9 cellular contexts compared by ENCODE assay signal in the genomic region with DNA sequence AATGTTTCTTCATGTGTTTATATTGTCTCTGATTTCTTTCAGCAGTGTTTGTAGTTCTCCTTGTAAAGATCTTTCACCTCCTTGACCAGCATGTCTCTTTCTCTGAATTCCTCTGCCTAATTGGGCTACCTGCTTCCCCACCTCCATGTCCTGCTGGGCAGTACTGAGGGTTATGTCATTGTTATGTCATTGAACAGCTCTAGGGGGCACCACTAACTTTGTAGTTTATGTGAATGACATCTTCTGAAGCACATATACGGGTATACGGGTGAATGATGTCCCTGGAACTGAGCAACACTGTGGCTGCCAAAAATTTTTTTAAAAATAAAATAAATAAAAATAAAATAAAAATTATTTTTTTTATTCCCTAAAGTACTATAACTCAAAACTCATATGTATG. TPM values are rescaled to one million over a fixed set of nuclear protein-coding genes. Genes with fewer than 3 reads are reported as not detected.
DNase-seq lines count a peak whose midpoint lies in the region; ATAC-seq and TF ChIP-seq lines count a peak whose summit lies in the region.
"Had no signal": no experiment of that assay in that cellular context is flagged by ENCODE, and none has a peak within 500 bp of the region (broad histone marks: within the 10 kb centered on the region; RNA-seq: fewer than 3 reads in every experiment).

No MANE protein-coding gene starts in this region.

- H3K27me3 ChIP-seq in Panc1 (ENCODE audit: control insufficient read depth, insufficient read depth, low read length): no peaks in the 10 kb centered on the region
- peaks cover 4% of the 10 kb centered on the region; the same call in 1 of the 2 replicates for H3K27me3 ChIP-seq in MG63

- DNase-seq in G401 (ENCODE audit: low spot score) (peak; percentile 39), HCEC 1CT (peak; percentile 13), Panc1 (ENCODE audit: low read depth, low spot score) (no peak), left lobe of liver (ENCODE audit: low spot score) (no peak), 8988T (no peak), T-helper 17 cell (no peak), MG63 (no peak)
- DNase-seq: activated T-cell treated with anti-CD3 and anti-CD28 coated beads, Interleukin-2, amount 50 U/mL, for 4 hours had no signal

- H3K4me1 Mint-ChIP-seq in T-helper 17 cell: no peaks in the 10 kb centered on the region

- POLR2A ChIA-PET in Panc1 (lab: Charles Lee): no interaction called here

- TF ChIP-seq CTCF in Panc1 (IDR thresholded peaks at IDR 0.05): peak; percentile 25; the same call in 1 of the 2 replicates

- H3K36me3 Mint-ChIP-seq in T-helper 17 cell (ENCODE audit: low read depth): no peaks in the 10 kb centered on the region

- H3K27ac ChIP-seq in Panc1 (ENCODE audit: low read length): no peak overlapping the region

- BruUV-seq in Panc1 (replicated peaks; lab: Mats Ljungman, UMichigan): no TSS peak

- ATAC-seq in Panc1: no peak
- peak; percentile 80 for ATAC-seq in left lobe of liver
- ATAC-seq in T-helper 17 cell: no peak
- ATAC-seq in HG02973 (IDR thresholded peaks at IDR 0.05; ENCODE audit: unreplicated experiment): no peak
- ATAC-seq: activated T-cell treated with anti-CD3 and anti-CD28 coated beads, Interleukin-2, amount 50 U/mL, for 4 hours had no signal

- no peak overlapping the region for H3K27ac Mint-ChIP-seq in T-helper 17 cell

- no peaks in the 10 kb centered on the region for H3K4me1 ChIP-seq in Panc1 (ENCODE audit: control insufficient read depth, insufficient read depth, low read length)

- H3K36me3 ChIP-seq in Panc1 (ENCODE audit: control insufficient read depth, insufficient read depth, low read length) (no peaks in the 10 kb centered on the region), MG63 (no peaks in the 10 kb centered on the region)

- H3K9me3 ChIP-seq in Panc1 (ENCODE audit: control insufficient read depth, insufficient read depth, low read depth, low read length) (no peaks in the 10 kb centered on the region), T-helper 17 cell (ENCODE audit: control insufficient read depth, low read length, poor library complexity, severe bottlenecking) (no peaks in the 10 kb centered on the region), MG63 (no peaks in the 10 kb centered on the region)

- intact Hi-C loops in Panc1 (cut with micrococcal nuclease; ENCODE audit: unreplicated experiment): no loop called here

- H3K27me3 Mint-ChIP-seq in T-helper 17 cell: no peaks in the 10 kb centered on the region

- H3K4me3 Mint-ChIP-seq in T-helper 17 cell: no peak overlapping the region
- H3K4me3 Mint-ChIP-seq: activated T-cell treated with anti-CD3 and anti-CD28 coated beads, Interleukin-2, amount 50 U/mL, for 4 hours had no signal

- H3K4me3 ChIP-seq in Panc1 (ENCODE audit: low read depth in 2 of 2, low read length in 2 of 2) (no peak overlapping the region), MG63 (no peak overlapping the region)

- in situ Hi-C loops in G401 (cut with HindIII; ENCODE audit: low sequenced_read_pairs): no loop called here
- in situ Hi-C loops in Panc1 (cut with HindIII; ENCODE audit: low pct_unique_long_range_greater_than_20kb, low sequenced_read_pairs): no loop called here

- CTCF ChIA-PET in Panc1 (lab: Charles Lee): no interaction called here

RNA-seq across cellular contexts. Expression of gene SNCAIP, which starts 16.9 kb away (rescaled TPM):
- not detected in 2 replicates for total RNA-seq in G401 (2014; rRNA removed; shearing (Covaris generic))
- total RNA-seq in Panc1 (2021; ENCODE audit: unreplicated experiment): not detected
- polyA plus RNA-seq in Panc1 (2012; ENCODE audit: insufficient read length): not detected
- total RNA-seq in left lobe of liver: 0.23 TPM
- total RNA-seq in T-helper 17 cell: not detected
- total RNA-seq in MG63 (2014; rRNA removed; shearing (Covaris generic); ENCODE audit: low replicate concordance): not detected in 2 replicates
- total RNA-seq: activated T-cell treated with anti-CD3 and anti-CD28 coated beads, Interleukin-2, amount 50 U/mL, for 4 hours had no signal

Comparison
In these comparisons a context has a peak if more than half of its experiments do, and no peak if none do; other contexts are left out.
1. DNase-seq: peak in G401 (single experiment) and HCEC 1CT (single experiment); none in Panc1 (single experiment), left lobe of liver (single experiment), 8988T (single experiment), T-helper 17 cell (0 of 3) and MG63 (single experiment).